ENCODE assay signal across 27 cellular contexts in the genomic region with DNA sequence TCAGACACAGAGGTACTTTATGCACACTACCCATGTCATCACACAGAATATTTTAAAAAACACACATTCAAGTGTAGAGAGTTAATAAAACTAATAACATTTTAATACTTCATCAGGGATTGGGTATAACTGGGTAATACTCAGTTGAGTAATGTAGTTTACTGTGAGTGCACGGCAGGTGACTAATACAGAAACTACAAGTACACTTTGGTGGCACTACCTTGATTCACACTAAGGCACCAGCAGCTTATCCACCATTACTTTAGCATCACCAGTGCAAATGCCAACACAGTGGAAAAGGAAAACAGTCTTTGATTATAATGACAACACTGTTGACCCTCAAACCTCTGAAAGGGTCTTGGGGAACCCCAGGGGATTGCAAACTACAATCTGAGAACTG. TPM values are rescaled to one million over a fixed set of nuclear protein-coding genes. Genes with fewer than 3 reads are reported as not detected.
A peak's percentile ranks its signal among the peaks of the same experiment; 100 is the strongest.
DNase-seq lines count a peak whose midpoint lies in the region; ATAC-seq, FAIRE-seq and TF ChIP-seq lines count a peak whose summit lies in the region.
"Had no signal": no experiment of that assay in that cellular context is flagged by ENCODE, and none has a peak within 500 bp of the region (broad histone marks: within the 10 kb centered on the region; RNA-seq: fewer than 3 reads in every experiment).

No MANE protein-coding gene starts in this region.

- H3K4me3 ChIP-seq in RWPE2 (ENCODE audit: severe bottlenecking): no peak overlapping the region
- no peak overlapping the region for H3K4me3 ChIP-seq in effector memory CD4-positive, alpha-beta T cell (ENCODE audit: insufficient read depth, low read depth, low read length, poor library complexity, severe bottlenecking)
- H3K4me3 ChIP-seq: GM23338, heart left ventricle, right atrium auricular region, testis had no signal

- H3K9me3 Mint-ChIP-seq in CD14-positive monocyte: no peaks in the 10 kb centered on the region
- H3K9me3 Mint-ChIP-seq: brain, GM23338, HFFc6 had no signal

- FAIRE-seq in H54 (lab: Jason Lieb, UNC): no peak

- no peak overlapping the region for H3K27ac ChIP-seq in RWPE2 (ENCODE audit: poor library complexity, severe bottlenecking)
- no peak overlapping the region for H3K27ac ChIP-seq in effector memory CD4-positive, alpha-beta T cell (ENCODE audit: insufficient read depth, low read length, poor library complexity, severe bottlenecking)
- H3K27ac ChIP-seq: heart left ventricle, right atrium auricular region, testis had no signal

- in situ Hi-C loops in GM13977 (cut with MboI; ENCODE audit: low pct_unique_long_range_greater_than_20kb, low sequenced_read_pairs, unreplicated experiment): no loop called here

- H3K4me3 Mint-ChIP-seq in CD14-positive monocyte: no peak overlapping the region
- H3K4me3 Mint-ChIP-seq: brain, GM23338, HFFc6 had no signal

- no peak for TF ChIP-seq CTCF in GM13977 (IDR thresholded peaks at IDR 0.05; ENCODE audit: extremely low read depth, insufficient read depth, missing control alignments)
- no peak for TF ChIP-seq CTCF in RWPE2 (IDR thresholded peaks at IDR 0.05; ENCODE audit: poor library complexity, severe bottlenecking)
- TF ChIP-seq CTCF in CD14-positive monocyte (IDR thresholded peaks at IDR 0.05): no peak

- H3K27me3 ChIP-seq in RWPE2 (ENCODE audit: insufficient read depth, poor library complexity, severe bottlenecking): no peaks in the 10 kb centered on the region
- H3K27me3 ChIP-seq in effector memory CD4-positive, alpha-beta T cell (replicated peaks; ENCODE audit: control insufficient read depth, insufficient read depth, low read length, poor library complexity, severe bottlenecking): no peaks in the 10 kb centered on the region
- H3K27me3 ChIP-seq: heart left ventricle, right atrium auricular region, testis had no signal

- no peak for TF ChIP-seq POLR2A in H54 (IDR thresholded peaks at IDR 0.05; ENCODE audit: low read depth, low read length)

- peaks cover 55% of the 10 kb centered on the region for H3K36me3 ChIP-seq in RWPE2 (ENCODE audit: low read depth)
- peaks cover 32% of the 10 kb centered on the region for H3K36me3 ChIP-seq in effector memory CD4-positive, alpha-beta T cell (ENCODE audit: control insufficient read depth, insufficient read depth, low read length)

- H3K27me3 Mint-ChIP-seq in CD14-positive monocyte (ENCODE audit: low read depth in 3 of 3): no peaks in the 10 kb centered on the region
- H3K27me3 Mint-ChIP-seq: brain had no signal

- H3K27ac Mint-ChIP-seq in CD14-positive monocyte: no peak overlapping the region
- H3K27ac Mint-ChIP-seq: brain, GM23338, HFFc6 had no signal

- no peaks in the 10 kb centered on the region for H3K4me1 ChIP-seq in RWPE2 (ENCODE audit: insufficient read depth, poor library complexity, severe bottlenecking)
- no peaks in the 10 kb centered on the region for H3K4me1 ChIP-seq in effector memory CD4-positive, alpha-beta T cell (ENCODE audit: control insufficient read depth, insufficient read depth, low read length, poor library complexity, severe bottlenecking)
- H3K4me1 ChIP-seq: right atrium auricular region, testis had no signal

- intact Hi-C loops in CD14-positive monocyte (cut with micrococcal nuclease): no loop called here

- no peaks in the 10 kb centered on the region for H3K9me3 ChIP-seq in RWPE2 (ENCODE audit: severe bottlenecking)
- H3K9me3 ChIP-seq in effector memory CD4-positive, alpha-beta T cell (ENCODE audit: control insufficient read depth, low read length): no peaks in the 10 kb centered on the region
- H3K9me3 ChIP-seq: heart left ventricle, right atrium auricular region, testis had no signal

- peak; percentile 4 for DNase-seq in activated CD4-positive, alpha-beta T cell treated with anti-CD3 and anti-CD28 coated beads for 48 hours
- DNase-seq in activated CD4-positive, alpha-beta T cell treated with anti-CD3 and anti-CD28 coated beads for 4 hours: no peak
- DNase-seq in GM13977 (ENCODE audit: low spot score) (peak; percentile 9), RWPE2 (ENCODE audit: low spot score) (no peak), CD14-positive monocyte (ENCODE audit: low spot score) (no peak), H54 (ENCODE audit: insufficient read length, low spot score) (no peak)
- no peak for DNase-seq in effector memory CD4-positive, alpha-beta T cell
- DNase-seq: activated CD4-positive, alpha-beta T cell treated with anti-CD3 and anti-CD28 coated beads for 1 hour; activated naive CD4-positive, alpha-beta T cell; activated T-cell treated with anti-CD3 and anti-CD28 coated beads, Interleukin-2, amount 50 U/mL, for 48 hours; cerebellar nuclear complex; DND-41; foreskin melanocyte; GF-D8; heart left ventricle; HFFc6; kidney; left ventricle myocardium superior; NCI-H146; SHP77; small intestine; stimulated activated naive CD4-positive, alpha-beta T cell treated with Interleukin-2 at 50 U/mL for 16 hours; testis had no signal

- ATAC-seq in GM21786 (IDR thresholded peaks at IDR 0.05; ENCODE audit: unreplicated experiment) (peak; percentile 56), RWPE2 (ENCODE audit: low read depth) (peak; percentile 51; the same call in 2 of the 3 replicates)
- ATAC-seq: GM23338, heart left ventricle, left ventricle myocardium superior had no signal

- H3K4me1 Mint-ChIP-seq in CD14-positive monocyte: no peaks in the 10 kb centered on the region
- H3K4me1 Mint-ChIP-seq: brain, GM23338 had no signal

- H3K36me3 Mint-ChIP-seq in CD14-positive monocyte: peaks cover 43 to 56% of the 10 kb centered on the region in 2 donors
- H3K36me3 Mint-ChIP-seq: brain had no signal

RNA-seq across cellular contexts. Expression of gene ZNF280D, which starts 33.6 kb away (rescaled TPM):
- 1 to 10 TPM; 5.1 to 8.0 TPM for polyA plus RNA-seq in CD14-positive monocyte

Comparison
In these comparisons a context has a peak if more than half of its experiments do, and no peak if none do; other contexts are left out.
1. DNase-seq: peak in activated CD4-positive, alpha-beta T cell treated with anti-CD3 and anti-CD28 coated beads for 48 hours (single experiment) and GM13977 (single experiment); none in activated CD4-positive, alpha-beta T cell treated with anti-CD3 and anti-CD28 coated beads for 4 hours (0 of 2), RWPE2 (single experiment), effector memory CD4-positive, alpha-beta T cell (0 of 3), CD14-positive monocyte (single experiment) and H54 (single experiment).